ENCODE assay signal across 10 cellular contexts in genomic region chr13:44919103-44919804, GRCh38.
DNase-seq lines count a peak whose midpoint lies in the region; ATAC-seq, FAIRE-seq and TF ChIP-seq lines count a peak whose summit lies in the region.
"Had no signal": no experiment of that assay in that cellular context is flagged by ENCODE, and none has a peak within 500 bp of the region (broad histone marks: within the 10 kb centered on the region; RNA-seq: fewer than 3 reads in every experiment).

No MANE protein-coding gene starts in this region.

- in situ Hi-C loops in astrocyte of the spinal cord (cut with HindIII; ENCODE audit: low sequenced_read_pairs) = no loop called here

- intact Hi-C loops in right lobe of liver (cut with DNase I) = no loop called here

- H3K4me1 ChIP-seq in right lobe of liver = peaks cover 0 to 11% (median 4%) of the 10 kb centered on the region in 4 donors
- peaks cover 4% of the 10 kb centered on the region for H3K4me1 ChIP-seq in thymus (ENCODE audit: control insufficient read depth, insufficient read depth, low read length)

- TF ChIP-seq CTCF in astrocyte of the spinal cord (IDR thresholded peaks at IDR 0.05; ENCODE audit: low read depth, low read length) (no peak), right lobe of liver (IDR thresholded peaks at IDR 0.05) (no peak), D721Med (IDR thresholded peaks at IDR 0.05; ENCODE audit: insufficient read depth, missing control alignments) (no peak)

- H3K36me3 Mint-ChIP-seq in T-helper 2 cell treated with Interferon-gamma antibody and Interleukin-4, amounts not matched to agents 5 μg/mL and 100 μg/mL, for 36 hours (ENCODE audit: low read depth) = no peaks in the 10 kb centered on the region

- peak overlapping the region; percentile 90 to 99 (median 97) for H3K27ac ChIP-seq in right lobe of liver
- peak overlapping the region; percentile 94 for H3K27ac ChIP-seq in thymus (ENCODE audit: low read depth)

- no peaks in the 10 kb centered on the region for H3K9me3 Mint-ChIP-seq in T-helper 2 cell treated with Interferon-gamma antibody and Interleukin-4, amounts not matched to agents 5 μg/mL and 100 μg/mL, for 36 hours

- H3K36me3 ChIP-seq in right lobe of liver = no peaks in the 10 kb centered on the region
- H3K36me3 ChIP-seq in thymus (ENCODE audit: control insufficient read depth, insufficient read depth) = no peaks in the 10 kb centered on the region

- WGBS in right lobe of liver (ENCODE audit: insufficient coverage, low coverage, low lambda C conversion rate, missing lambda C conversion rate) = 89% methylated on average over 16 of the region's 18 CpGs
- WGBS in thymus = 96% methylated on average over 18 of the region's 18 CpGs

- H3K27me3 ChIP-seq in right lobe of liver (no peaks in the 10 kb centered on the region), thymus (ENCODE audit: control insufficient read depth, insufficient read depth) (no peaks in the 10 kb centered on the region)

- H3K27me3 Mint-ChIP-seq in T-helper 2 cell treated with Interferon-gamma antibody and Interleukin-4, amounts not matched to agents 5 μg/mL and 100 μg/mL, for 36 hours (ENCODE audit: low read depth) = peaks cover 2% of the 10 kb centered on the region
- H3K27me3 Mint-ChIP-seq: progenitor cell of endocrine pancreas had no signal

- H3K4me3 Mint-ChIP-seq in T-helper 2 cell treated with Interferon-gamma antibody and Interleukin-4, amounts not matched to agents 5 μg/mL and 100 μg/mL, for 36 hours = no peak overlapping the region

- no peak for FAIRE-seq in D721Med (lab: Jason Lieb, UNC)
- FAIRE-seq: urothelium cell line had no signal

- H3K9me3 ChIP-seq in right lobe of liver (no peaks in the 10 kb centered on the region), thymus (ENCODE audit: control insufficient read depth) (no peaks in the 10 kb centered on the region)

- H3K4me1 Mint-ChIP-seq in T-helper 2 cell treated with Interferon-gamma antibody and Interleukin-4, amounts not matched to agents 5 μg/mL and 100 μg/mL, for 36 hours (ENCODE audit: low read depth) = peaks cover 1% of the 10 kb centered on the region

- H3K27ac Mint-ChIP-seq in T-helper 2 cell treated with Interferon-gamma antibody and Interleukin-4, amounts not matched to agents 5 μg/mL and 100 μg/mL, for 36 hours = peak overlapping the region; percentile 29

- no peak for DNase-seq in T-helper 2 cell treated with Interferon-gamma antibody and Interleukin-4, amounts not matched to agents 5 μg/mL and 100 μg/mL, for 36 hours (ENCODE audit: low spot score)
- DNase-seq in T-helper 2 cell (no peak), astrocyte of the spinal cord (ENCODE audit: low read depth, low spot score) (no peak), right lobe of liver (no peak), 8988T (no peak), dedifferentiated amniotic fluid mesenchymal stem cell (ENCODE audit: extremely low spot score) (no peak), D721Med (ENCODE audit: insufficient read length, low spot score) (no peak)

- H3K4me3 ChIP-seq in astrocyte of the spinal cord (ENCODE audit: low read depth, low read length) (peak overlapping the region; percentile 52), right lobe of liver (peak overlapping the region in 1 of 3 donors; percentile 61), thymus (ENCODE audit: low read length) (peak overlapping the region; percentile 56)

- TF ChIP-seq POLR2A in right lobe of liver (IDR thresholded peaks at IDR 0.05) = no peak

- no peak for ATAC-seq in right lobe of liver
